ENCODE assay signal across 11 cellular contexts in the genomic region with DNA sequence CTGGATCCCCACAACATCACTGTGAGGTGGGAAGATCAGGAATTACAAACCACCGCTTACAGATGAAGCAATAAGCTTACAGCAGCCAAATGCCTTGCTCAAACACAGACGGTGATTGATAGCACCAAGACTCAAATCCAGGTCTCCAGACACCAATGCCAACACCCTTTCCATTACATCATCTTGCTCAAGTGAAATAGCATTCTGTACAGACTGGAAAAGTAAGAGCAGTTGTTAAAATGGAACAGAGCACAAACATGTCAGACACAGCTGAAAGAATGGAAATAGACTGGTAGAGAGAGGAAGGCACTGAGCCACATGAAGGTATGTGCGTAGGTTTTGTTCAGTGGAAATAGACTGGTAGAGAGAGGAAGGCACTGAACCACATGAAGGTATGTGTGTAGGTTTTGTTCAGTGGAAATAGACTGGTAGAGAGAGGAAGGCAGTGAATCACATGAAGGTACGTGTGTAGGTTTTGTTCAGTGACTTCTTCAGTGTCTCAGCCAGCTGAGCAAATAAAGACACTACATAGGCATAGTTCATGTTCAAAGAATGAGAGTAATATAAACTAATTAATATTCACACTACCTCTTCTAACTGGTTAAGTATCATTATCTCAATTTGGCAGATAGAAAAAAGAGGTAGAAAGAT. TPM values are rescaled to one million over a fixed set of nuclear protein-coding genes. Genes with fewer than 3 reads are reported as not detected.
DNase-seq lines count a peak whose midpoint lies in the region; ATAC-seq and TF ChIP-seq lines count a peak whose summit lies in the region.
"Had no signal": no experiment of that assay in that cellular context is flagged by ENCODE, and none has a peak within 500 bp of the region (broad histone marks: within the 10 kb centered on the region; RNA-seq: fewer than 3 reads in every experiment).

No MANE protein-coding gene starts in this region.

- no peak overlapping the region for H4K8ac ChIP-seq in mesendoderm (ENCODE audit: low read depth, low read length)

- H3K9me3 ChIP-seq in WERI-Rb-1 (ENCODE audit: severe bottlenecking) (no peaks in the 10 kb centered on the region), aorta (ENCODE audit: control insufficient read depth, low read length) (no peaks in the 10 kb centered on the region)
- H3K9me3 ChIP-seq: lower lobe of right lung had no signal

- H3K9ac ChIP-seq in mesendoderm (ENCODE audit: low read length) = no peak overlapping the region

- H3K18ac ChIP-seq in mesendoderm (ENCODE audit: low read length) = no peak overlapping the region

- no peak overlapping the region for H3K4ac ChIP-seq in mesendoderm (ENCODE audit: low read depth, low read length)

- H3K4me3 ChIP-seq in WERI-Rb-1 (ENCODE audit: low read depth, low read length) (no peak overlapping the region), aorta (ENCODE audit: low read length in 2 of 2) (no peak overlapping the region), mesendoderm (ENCODE audit: low read length) (no peak overlapping the region)
- H3K4me3 ChIP-seq: lower lobe of right lung had no signal

- intact Hi-C loops in left ventricle myocardium superior (cut with micrococcal nuclease) (no loop called here), aorta (cut with DNase I) (no loop called here)

- no peak overlapping the region for H3K56ac ChIP-seq in mesendoderm (ENCODE audit: low read length)

- H3K27me3 ChIP-seq in WERI-Rb-1 (ENCODE audit: insufficient read depth, low read depth, severe bottlenecking) = no peaks in the 10 kb centered on the region
- H3K27me3 ChIP-seq in aorta (ENCODE audit: control insufficient read depth in 1 of 2, insufficient read depth in 2 of 2, low read length in 1 of 2) = no peaks in the 10 kb centered on the region
- H3K27me3 ChIP-seq in mesendoderm (ENCODE audit: insufficient read depth, low read length, poor library complexity) = no peaks in the 10 kb centered on the region

- H3K79me2 ChIP-seq in mesendoderm (ENCODE audit: control insufficient read depth, insufficient read depth, low read length) = no peaks in the 10 kb centered on the region

- no peak overlapping the region for H2BK15ac ChIP-seq in mesendoderm (replicated peaks; ENCODE audit: low read depth)

- H4K5ac ChIP-seq in mesendoderm (ENCODE audit: low read length) = no peak overlapping the region

- H3K23ac ChIP-seq in mesendoderm (ENCODE audit: low read length) = no peak overlapping the region

- H3K36me3 ChIP-seq in WERI-Rb-1 (no peaks in the 10 kb centered on the region), aorta (ENCODE audit: control insufficient read depth in 1 of 2, insufficient read depth in 2 of 2, low read length in 1 of 2) (no peaks in the 10 kb centered on the region), mesendoderm (ENCODE audit: control insufficient read depth, insufficient read depth, low read length) (no peaks in the 10 kb centered on the region)
- H3K36me3 ChIP-seq: lower lobe of right lung had no signal

- H3K4me2 ChIP-seq in mesendoderm (ENCODE audit: low read length) = no peak overlapping the region

- H2BK5ac ChIP-seq in mesendoderm (ENCODE audit: low read length) = no peak overlapping the region

- DNase-seq in stimulated activated CD4-positive, alpha-beta T cell treated with anti-CD3 and anti-CD28 coated beads, Interleukin-2, amount 100 ng/mL, for 4 hours (ENCODE audit: low read depth) = peak; percentile 32
- no peak for DNase-seq in stimulated activated CD4-positive, alpha-beta T cell treated with anti-CD3 and anti-CD28 coated beads, Interleukin-2, amount 100 ng/mL, for 48 hours
- DNase-seq in WERI-Rb-1 (peak; percentile 8), left ventricle myocardium superior (no peak), aorta (no peak), NCI-H526 treated with DMSO at 0.1 percent for 48 hours (lab: John Stamatoyannopoulos, UW) (no peak), mesendoderm (no peak), superior temporal gyrus (ENCODE audit: extremely low spot score) (no peak)
- DNase-seq: DMS79, lower lobe of right lung, NCI-H1436 treated with DMSO at 0.1 percent for 48 hours had no signal

- H2BK120ac ChIP-seq in mesendoderm (ENCODE audit: low read depth, low read length) = no peak overlapping the region

- WGBS in aorta, 2 donors = 30 to 38% methylated on average over 4 of the region's 4 CpGs
- no CpG with 5 or more reads among the region's 4 CpGs for WGBS in mesendoderm (ENCODE audit: extremely low coverage, insufficient coverage, low lambda C conversion rate)

- H2AK5ac ChIP-seq in mesendoderm (ENCODE audit: low read length) = no peak overlapping the region

- no peaks in the 10 kb centered on the region for H3K79me1 ChIP-seq in mesendoderm (ENCODE audit: low read length)

- H3K4me1 ChIP-seq in aorta (ENCODE audit: control insufficient read depth in 1 of 2, insufficient read depth in 2 of 2, low read length in 2 of 2) (no peaks in the 10 kb centered on the region), mesendoderm (ENCODE audit: control insufficient read depth, low read depth, low read length) (no peaks in the 10 kb centered on the region)
- H3K4me1 ChIP-seq: lower lobe of right lung had no signal

- TF ChIP-seq CTCF in WERI-Rb-1 (IDR thresholded peaks at IDR 0.05; ENCODE audit: low read depth, low read length) = no peak

- ATAC-seq in left ventricle myocardium superior (peak; percentile 87), aorta (ENCODE audit: low FRiP score) (peak; percentile 56)

- H3K27ac ChIP-seq in WERI-Rb-1 = no peak overlapping the region
- H3K27ac ChIP-seq in aorta (ENCODE audit: low read depth in 1 of 2, low read length in 2 of 2) = no peak overlapping the region
- no peak overlapping the region for H3K27ac ChIP-seq in mesendoderm (ENCODE audit: low read depth, low read length)
- H3K27ac ChIP-seq: lower lobe of right lung had no signal

RNA-seq across cellular contexts. Expression of gene CLDN1, which starts 15.6 kb away (rescaled TPM):
- total RNA-seq in left ventricle myocardium superior (1.4 TPM), aorta (1 to 10 TPM; 1.8 to 4.5 TPM)
- polyA plus RNA-seq in aorta = 1 to 10 TPM; 1.6 to 1.8 TPM
- 3.8 TPM for polyA plus RNA-seq in mesendoderm (2013, experiment 1 of 2)
- polyA plus RNA-seq in mesendoderm (2013, experiment 2 of 2) = 3.5 TPM

Comparison
In these comparisons a context has a peak if more than half of its experiments do, and no peak if none do; other contexts are left out.
1. DNase-seq: peak in stimulated activated CD4-positive, alpha-beta T cell treated with anti-CD3 and anti-CD28 coated beads, Interleukin-2, amount 100 ng/mL, for 4 hours (single experiment) and WERI-Rb-1 (single experiment); none in stimulated activated CD4-positive, alpha-beta T cell treated with anti-CD3 and anti-CD28 coated beads, Interleukin-2, amount 100 ng/mL, for 48 hours (0 of 2), left ventricle myocardium superior (single experiment), aorta (0 of 2), NCI-H526 treated with DMSO at 0.1 percent for 48 hours (single experiment), mesendoderm (single experiment) and superior temporal gyrus (single experiment).